In the genomic region with DNA sequence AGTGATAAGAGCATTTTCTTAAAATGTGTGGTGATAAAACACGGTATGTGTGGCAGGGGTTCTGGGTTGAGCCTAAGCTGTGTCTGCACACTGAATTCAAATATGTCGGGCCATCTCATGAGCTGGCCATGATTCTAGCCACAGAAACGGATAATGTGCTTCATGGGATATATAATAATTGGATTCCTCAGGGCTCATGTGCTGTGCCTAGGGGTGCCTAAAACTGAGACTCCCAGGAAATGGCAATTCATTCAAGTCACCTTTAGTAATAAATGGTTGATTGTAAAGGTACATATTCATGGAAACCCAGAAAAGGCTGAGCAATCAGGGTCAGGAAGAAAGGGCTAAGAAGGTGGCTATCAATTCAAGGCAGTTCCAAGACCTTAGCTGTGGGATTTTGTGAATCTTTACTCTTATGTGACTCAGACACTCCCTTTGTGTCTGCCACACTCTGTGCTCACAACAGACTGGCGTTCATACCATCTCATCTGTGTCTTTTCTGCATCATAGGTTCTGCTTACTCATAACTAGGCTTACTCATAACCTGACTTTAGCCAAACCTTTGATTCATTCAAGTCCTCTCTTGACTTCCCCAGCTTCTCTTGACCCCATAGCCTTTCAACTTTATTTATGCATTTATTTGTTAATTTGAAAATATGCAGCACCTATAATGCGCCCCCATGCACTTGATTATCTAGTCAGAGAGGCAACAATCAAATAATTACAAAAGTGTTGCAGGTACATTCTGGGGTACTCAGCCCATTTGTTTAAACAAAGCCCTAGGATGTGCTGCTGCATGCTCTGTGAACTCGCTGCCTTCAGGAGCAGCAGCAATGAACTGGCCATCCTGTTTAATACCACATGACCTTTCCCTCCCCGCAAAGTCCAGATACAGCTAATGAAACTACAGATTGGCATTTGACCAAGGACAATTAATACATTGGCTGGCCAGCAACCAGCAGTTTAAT, we compare ENCODE assay signal across 8 cellular contexts. TPM values are rescaled to one million over a fixed set of nuclear protein-coding genes. Genes with fewer than 3 reads are reported as not detected.
DNase-seq lines count a peak whose midpoint lies in the region; ATAC-seq lines count a peak whose summit lies in the region.

No MANE protein-coding gene starts in this region.

- intact Hi-C loops in head of caudate nucleus (cut with DNase I) = no loop called here

- peak; percentile 85 for DNase-seq in AG08395 (ENCODE audit: low spot score)
- DNase-seq in activated T-cell treated with anti-CD3 and anti-CD28 coated beads, Interleukin-2, amount 50 U/mL, for 48 hours = peak; percentile 30 to 32
- DNase-seq in renal cortical epithelial cell (ENCODE audit: low read depth) = peak; percentile 99
- no peak for DNase-seq in head of caudate nucleus
- DNase-seq in OCI-M2 (lab: John Stamatoyannopoulos, UW; ENCODE audit: unreplicated experiment) = no peak
- DNase-seq in activated CD4-positive, alpha-beta T cell treated with anti-CD3 and anti-CD28 coated beads for 4 hours = no peak

- peak; percentile 87 for ATAC-seq in GM19023 (IDR thresholded peaks at IDR 0.05; ENCODE audit: unreplicated experiment)
- peak; percentile 97 for ATAC-seq in HG03064 (IDR thresholded peaks at IDR 0.05; ENCODE audit: low read depth, unreplicated experiment)

RNA-seq across cellular contexts. Expression of a gene that starts 28.4 kb away (rescaled TPM):
- total RNA-seq in renal cortical epithelial cell = 33.5 and 81.0 TPM in 2 replicates

Comparison
In these comparisons a context has a peak if more than half of its experiments do, and no peak if none do; other contexts are left out.
1. DNase-seq: peak in AG08395 (single experiment), activated T-cell treated with anti-CD3 and anti-CD28 coated beads, Interleukin-2, amount 50 U/mL, for 48 hours (2 of 2) and renal cortical epithelial cell (single experiment); none in head of caudate nucleus (0 of 42), OCI-M2 (single experiment) and activated CD4-positive, alpha-beta T cell treated with anti-CD3 and anti-CD28 coated beads for 4 hours (0 of 2).